In genomic region chr9:100492952-100493351, GRCh38 we compare ENCODE assay signal across 13 cellular contexts. TPM values are rescaled to one million over a fixed set of nuclear protein-coding genes. Genes with fewer than 3 reads are reported as not detected.
DNase-seq lines count a peak whose midpoint lies in the region; ATAC-seq, FAIRE-seq and TF ChIP-seq lines count a peak whose summit lies in the region.
"Had no signal": no experiment of that assay in that cellular context is flagged by ENCODE, and none has a peak within 500 bp of the region (broad histone marks: within the 10 kb centered on the region; RNA-seq: fewer than 3 reads in every experiment).

No MANE protein-coding gene starts in this region.

- no peaks in the 10 kb centered on the region for H3K79me2 ChIP-seq in K562 (ENCODE audit: control insufficient read depth, insufficient read depth, low read length)

- whole genome bisulfite sequencing in K562 (ENCODE audit: insufficient coverage, low coverage, missing lambda C conversion rate), result 8% methylated on average over 2 of the region's 2 CpGs

- TF ChIP-seq RAD21 in K562 (CRISPR knock-in tag; conservative IDR thresholded peaks at IDR 0.05 in 1 of 2, IDR thresholded peaks at IDR 0.05 in 1 of 2), result peak in 1 of 2 experiments; percentile 17; a peak in 1 of 4 replicates

- TF ChIP-seq EP300 in K562 (IDR thresholded peaks at IDR 0.05; ENCODE audit: low read length), result no peak

- no peak overlapping the region for H3K27ac ChIP-seq in C4-2B
- H3K27ac ChIP-seq in K562 (ENCODE audit: extremely low read depth, low read depth, low read length), result no peak overlapping the region
- H3K27ac ChIP-seq: skin epidermis had no signal

- no peaks in the 10 kb centered on the region for H3K36me3 ChIP-seq in K562 (ENCODE audit: control insufficient read depth, insufficient read depth, low read length)

- no peaks in the 10 kb centered on the region; a peak in 1 of 5 replicates for H3K27me3 ChIP-seq in K562 (ENCODE audit: control insufficient read depth in 2 of 2, insufficient read depth in 2 of 2, low read length in 2 of 2)

- H4K20me1 ChIP-seq in K562 (replicated peaks; ENCODE audit: control insufficient read depth, insufficient read depth, low read length), result no peaks in the 10 kb centered on the region

- no peaks in the 10 kb centered on the region for H3K9me3 ChIP-seq in K562 (replicated peaks; ENCODE audit: control insufficient read depth, insufficient read depth, low read depth, low read length)

- CTCF ChIA-PET in K562 (lab: Yijun Ruan, JAX; ENCODE audit: low intra/inter-chr PET ratio), result no interaction called here

- H3K9me1 ChIP-seq in K562 (ENCODE audit: control insufficient read depth, insufficient read depth, low read length), result no peaks in the 10 kb centered on the region

- FAIRE-seq in K562 (lab: Jason Lieb, UNC), result no peak
- FAIRE-seq: HTR-8/SVneo had no signal

- intact Hi-C loops in K562 (cut with micrococcal nuclease), result no loop called here

- no TSS peak for BruUV-seq in K562 (replicated peaks; lab: Mats Ljungman, UMichigan)

- in situ Hi-C loops in K562 (cut with MboI), result no loop called here

- TF ChIP-seq CTCF in C4-2B (conservative IDR thresholded peaks at IDR 0.05) (peak; percentile 15), K562 (IDR thresholded peaks at IDR 0.05 in 2 of 3, conservative IDR thresholded peaks at IDR 0.05 in 1 of 3; ENCODE audit: insufficient read depth in 2 of 3, low read depth in 1 of 3, low read length in 3 of 3) (no peak)

- H3K4me2 ChIP-seq in K562 (ENCODE audit: insufficient read depth, low read length), result no peak overlapping the region

- DNase-seq in M059J (ENCODE audit: low read depth) (peak; percentile 75), K562 (ENCODE audit: extremely low read depth in 1 of 4, low spot score in 3 of 4) (no peak), left lobe of liver (ENCODE audit: low spot score) (no peak), NCI-H774 (lab: John Stamatoyannopoulos, UW) (no peak), NCI-H1105 treated with DMSO at 0.1 percent for 48 hours (lab: John Stamatoyannopoulos, UW) (no peak)
- no peak for DNase-seq in stimulated activated CD8-positive, alpha-beta memory T cell treated with anti-CD3 and anti-CD28 coated beads, Interleukin-4, amount 100 ng/mL, for 48 hours
- DNase-seq: activated B cell treated with CpG ODN at 0.5 μM for 24 hours; activated naive CD4-positive, alpha-beta T cell treated with anti-CD3 and anti-CD28 coated beads for 36 hours; NCI-H510A had no signal

- no peaks in the 10 kb centered on the region for H3K4me1 ChIP-seq in K562 (replicated peaks in 1 of 2; ENCODE audit: control insufficient read depth in 2 of 2, insufficient read depth in 2 of 2, low read length in 2 of 2)

- no peak overlapping the region for H2AFZ ChIP-seq in K562 (ENCODE audit: low read depth, low read length)

- H3K9ac ChIP-seq in K562 (ENCODE audit: insufficient read depth in 1 of 2, low read depth in 2 of 2, low read length in 2 of 2), result no peak overlapping the region

- no peak for TF ChIP-seq POLR2A in K562 (conservative IDR thresholded peaks at IDR 0.05)

- no peak overlapping the region for H3K4me3 ChIP-seq in K562
- H3K4me3 ChIP-seq: skin epidermis had no signal

- POLR2A ChIA-PET in K562 (lab: Yijun Ruan, JAX), result no interaction called here

- ATAC-seq in K562 (peak; percentile 42; the same call in 1 of the 3 replicates), left lobe of liver (peak; percentile 28), GM18867 (IDR thresholded peaks at IDR 0.05; ENCODE audit: unreplicated experiment) (no peak)

TF ChIP-seq in K562, 482 proteins besides CTCF, POLR2A, EP300 and RAD21:
- no peak for TF ChIP-seq MECOM (CRISPR knock-in tag; IDR thresholded peaks at IDR 0.05)
- no peak for TF ChIP-seq ATF7 (IDR thresholded peaks at IDR 0.05)
- peak; percentile 70 for TF ChIP-seq ETV1 (tag; conservative IDR thresholded peaks at IDR 0.05; ENCODE audit: low read depth)
- peak; percentile 43; the same call in 1 of the 2 replicates for TF ChIP-seq GABPA (tag; conservative IDR thresholded peaks at IDR 0.05; ENCODE audit: low read depth)
- TF ChIP-seq CBX8 (IDR thresholded peaks at IDR 0.05; ENCODE audit: borderline replicate concordance, extremely low read depth, low read depth, low read length, poor library complexity, severe bottlenecking), result no peak

RNA-seq across cellular contexts. Expression of gene TMEFF1, which starts 20.0 kb away (rescaled TPM):
- 0.05 and 4.0 TPM in 2 replicates for total RNA-seq in M059J (2014; rRNA removed; shearing (Covaris generic))
- 0.19 and 0.32 TPM in 2 replicates for total RNA-seq in K562 (2011; cell fraction: chromatin; rRNA removed; ENCODE audit: low replicate concordance)
- not detected in 2 replicates for total RNA-seq in K562 (2011; cell fraction: nucleolus; rRNA removed)
- total RNA-seq in K562 (2011; cell fraction: nucleoplasm; rRNA removed), result 0.37 TPM in 1 of 2 replicates, not detected in the other
- total RNA-seq in K562 (2014; rRNA removed), result 0.49 and 0.59 TPM in 2 replicates
- 0.11 TPM in 1 of 2 replicates, not detected in the other for total RNA-seq in K562 (2014; rRNA removed; fragmentation: Illumina TruSeq; extraction: Trizol)
- 0.07 TPM in 1 of 2 replicates, not detected in the other for total RNA-seq in K562 (2015; rRNA removed; fragmentation: Illumina TruSeq; extraction: Trizol)
- total RNA-seq in K562 (2021), result 0.83 and 1.1 TPM in 2 replicates
- polyA plus RNA-seq in K562 (2011; rRNA removed), result 0.04 and 0.08 TPM in 2 replicates
- polyA plus RNA-seq in K562 (2011; cell fraction: cytosol; rRNA removed), result 0.06 and 0.31 TPM in 2 replicates
- 0.06 and 0.28 TPM in 2 replicates for polyA plus RNA-seq in K562 (2011; cell fraction: nucleus; rRNA removed)
- polyA plus RNA-seq in K562 (2012), result 0.09 and 0.18 TPM in 2 replicates
- polyA plus RNA-seq in K562 (2014; fragmentation: Illumina TruSeq; extraction: Trizol), result 0.30 and 0.40 TPM in 2 replicates
- not detected for polyA plus RNA-seq in K562 (2014; fragmentation: Nextera tagmentation; extraction: Ambion mirVana)
- polyA plus RNA-seq in K562 (2014; rRNA removed), result 0.11 and 0.28 TPM in 2 replicates
- 0.18 TPM in 1 of 2 replicates, not detected in the other for polyA minus RNA-seq in K562 (2011; rRNA and poly(A)+ RNA removed)
- 0.48 and 1.0 TPM in 2 replicates for polyA minus RNA-seq in K562 (2011; cell fraction: cytosol; rRNA and poly(A)+ RNA removed)
- 0.11 TPM in 1 of 2 replicates, not detected in the other for polyA minus RNA-seq in K562 (2011; cell fraction: nucleus; rRNA and poly(A)+ RNA removed)
- 0.20 TPM for total RNA-seq in left lobe of liver
- total RNA-seq: activated B cell treated with CpG ODN at 0.5 μM for 24 hours had no signal
